ENCODE assay signal across 8 cellular contexts in genomic region chr9:33473643-33474352, GRCh38. TPM values are rescaled to one million over a fixed set of nuclear protein-coding genes. Genes with fewer than 3 reads are reported as not detected.
DNase-seq lines count a peak whose midpoint lies in the region; ATAC-seq and TF ChIP-seq lines count a peak whose summit lies in the region.

Gene NOL6, minus strand, starts transcription at chr9:33473924. Its CDS starts 82 bp downstream, at chr9:33473842.

- POLR2A ChIA-PET in PC-9 (lab: Charles Lee; ENCODE audit: unreplicated experiment), result interaction anchor here (0.5 to 1.4 kb wide), 9 partner anchors 18 to 322 kb away, joined by 4 to 14 read pairs (median 5); partner anchors contain the start of genes ANKRD18B and PRSS3

- intact Hi-C loops in PC-9 (cut with micrococcal nuclease; ENCODE audit: unreplicated experiment), result loop anchor here (10.0 kb wide), 1 partner anchor 251 kb away; no protein-coding TSS in a partner anchor
- intact Hi-C loops in mucosa of descending colon (cut with DNase I, micrococcal nuclease), result no loop called here

- H3F3A ChIP-seq in PC-9 (ENCODE audit: insufficient read depth, low read depth), result no peaks in the 10 kb centered on the region

- CTCF ChIA-PET in PC-9 (lab: Charles Lee), result interaction anchor here (0.7 to 1.2 kb wide), 6 partner anchors 18 to 241 kb away, joined by 3 to 8 read pairs (median 4); partner anchors contain the start of gene AQP3

- no TSS peak for BruUV-seq in PC-9 (replicated peaks; lab: Mats Ljungman, UMichigan)

- no peaks in the 10 kb centered on the region for H4K20me1 ChIP-seq in PC-9 (ENCODE audit: insufficient read depth)

- TF ChIP-seq CTCF in PC-9 (conservative IDR thresholded peaks at IDR 0.05) (no peak), mucosa of descending colon (IDR thresholded peaks at IDR 0.05) (no peak)

- H3K27ac ChIP-seq in PC-9, result no peak within 1 kb of the TSS
- H3K27ac ChIP-seq in epithelial cell of prostate, result peak within 1 kb of the TSS; percentile 30

- H3K36me3 ChIP-seq in PC-9 (ENCODE audit: low read depth) (no peaks in the 10 kb centered on the region), mucosa of descending colon (ENCODE audit: low read depth) (peaks cover 2% of the 10 kb centered on the region)

- peak within 1 kb of the TSS; percentile 91 for H3K4me2 ChIP-seq in PC-9

- peak within 1 kb of the TSS; percentile 86 for H2AFZ ChIP-seq in PC-9

- H3K4me1 ChIP-seq in PC-9 (replicated peaks; ENCODE audit: insufficient read depth) (0 out of 2 replicates have a peak, but pooled peaks cover 10% of the 10 kb centered on the region), mucosa of descending colon (ENCODE audit: low read depth) (peaks cover 9% of the 10 kb centered on the region)

- peak; percentile 97 for DNase-seq in DMS153 (lab: John Stamatoyannopoulos, UW)
- DNase-seq in Jurkat, Clone E6-1 (ENCODE audit: low read depth, low spot score), result peak; percentile 99
- DNase-seq in PC-9, result peak; percentile 93
- peak; percentile 98 for DNase-seq in activated T-cell treated with anti-CD3 and anti-CD28 coated beads, Interleukin-2, amount 50 U/mL, for 1 hour
- DNase-seq in epithelial cell of prostate (ENCODE audit: low read depth, low spot score), result peak; percentile 92
- peak; percentile 97 to 99 (median 98) for DNase-seq in mucosa of descending colon
- peak; percentile 96 for DNase-seq in stimulated activated CD8-positive, alpha-beta memory T cell treated with anti-CD3 and anti-CD28 coated beads, Interleukin-4, amount 100 ng/mL, for 24 hours (ENCODE audit: low read depth)

- no peaks in the 10 kb centered on the region for H3K9me2 ChIP-seq in PC-9 (ENCODE audit: insufficient read depth)

- H3K27me3 ChIP-seq in PC-9 (ENCODE audit: insufficient read depth, low read depth), result no peaks in the 10 kb centered on the region

- H3K79me2 ChIP-seq in PC-9 (ENCODE audit: low read depth), result peaks cover 24% of the 10 kb centered on the region

- peak within 1 kb of the TSS; percentile 99 for H3K4me3 ChIP-seq in Jurkat, Clone E6-1 (ENCODE audit: low read length)
- H3K4me3 ChIP-seq in PC-9 (peak within 1 kb of the TSS; percentile 80), mucosa of descending colon (peak within 1 kb of the TSS; percentile 42)

- no peaks in the 10 kb centered on the region for H3K9me3 ChIP-seq in PC-9 (ENCODE audit: insufficient read depth, low read depth)
- H3K9me3 ChIP-seq in mucosa of descending colon, result no peaks in the 10 kb centered on the region

- ATAC-seq in GM21619 (IDR thresholded peaks at IDR 0.05; ENCODE audit: unreplicated experiment), result peak; percentile 99
- ATAC-seq in mucosa of descending colon, result peak; percentile 100

RNA-seq across cellular contexts. Expression of gene NOL6, which starts in this region (rescaled TPM):
- 36.9 TPM for polyA plus RNA-seq in Jurkat, Clone E6-1 (2012; ENCODE audit: insufficient read depth, insufficient read length)
- total RNA-seq in PC-9 (2021) (15.5 and 16.2 TPM in 2 replicates), mucosa of descending colon (10 to 100 TPM; 18.8 to 20.2 (median 18.8) TPM)

Comparison
In these comparisons a context has a peak if more than half of its experiments do, and no peak if none do; other contexts are left out.
1. H3K4me3 ChIP-seq: peak in every context shown above with its lines; median percentile 99 in Jurkat, Clone E6-1; 80 in PC-9; 42 in mucosa of descending colon.